In the genomic region with DNA sequence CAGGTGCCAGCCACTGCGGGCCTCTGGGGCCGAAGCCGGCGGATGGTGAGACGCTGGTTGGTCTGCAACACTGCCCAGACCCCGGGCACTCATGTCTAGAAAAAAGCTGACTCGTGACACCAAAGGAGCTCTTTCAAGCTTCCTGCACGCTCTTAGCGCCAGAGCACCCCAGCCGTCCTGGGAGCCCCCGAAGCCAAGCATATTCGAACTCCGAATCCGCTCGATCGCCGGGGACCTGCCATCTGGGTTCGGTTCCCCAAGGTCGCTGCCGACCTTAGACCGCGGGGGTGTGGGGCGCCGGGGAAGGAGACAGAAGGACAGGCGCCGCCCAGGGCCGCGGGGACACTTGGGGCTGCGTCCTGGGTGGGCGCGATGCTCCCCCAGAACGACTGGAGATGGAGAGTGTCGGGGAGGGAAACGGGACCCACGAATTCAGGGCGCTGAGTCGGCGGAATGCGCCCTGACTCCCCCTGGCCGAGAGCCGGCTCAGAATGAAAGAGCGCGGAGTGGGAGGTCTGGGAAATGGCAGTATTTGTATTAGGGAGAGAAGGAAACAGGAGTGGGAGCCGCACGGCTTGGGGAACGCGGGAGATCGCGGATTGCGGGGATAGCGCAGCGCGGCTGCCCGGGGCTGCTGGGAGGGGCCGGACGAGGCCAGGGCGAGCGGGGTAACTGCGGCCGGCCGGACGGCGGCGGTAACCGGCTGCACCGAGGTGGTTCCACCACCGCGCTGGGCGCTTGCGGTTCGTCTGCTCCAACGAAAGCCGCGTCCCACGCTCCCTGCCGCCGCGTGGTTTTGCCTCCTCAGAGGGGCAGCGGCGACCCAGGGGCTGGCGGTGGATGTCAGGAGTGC, we compare ENCODE assay signal across 8 cellular contexts. TPM values are rescaled to one million over a fixed set of nuclear protein-coding genes. Genes with fewer than 3 reads are reported as not detected.
A peak's percentile ranks its signal among the peaks of the same experiment; 100 is the strongest.
DNase-seq lines count a peak whose midpoint lies in the region; ATAC-seq and TF ChIP-seq lines count a peak whose summit lies in the region.

No MANE protein-coding gene starts in this region.

- no peaks in the 10 kb centered on the region for H3K9me3 Mint-ChIP-seq in CD8-positive, alpha-beta memory T cell
- H3K9me3 Mint-ChIP-seq in effector memory CD8-positive, alpha-beta T cell: no peaks in the 10 kb centered on the region

- no peak for TF ChIP-seq CTCF in SK-N-SH (IDR thresholded peaks at IDR 0.05)
- TF ChIP-seq CTCF in upper lobe of left lung (IDR thresholded peaks at IDR 0.05): peak in 3 of 6 experiments; percentile 6 to 37 (median 31)

- no peak overlapping the region for H2AK5ac ChIP-seq in mesenchymal stem cell (ENCODE audit: low read length, severe bottlenecking)

- no peaks in the 10 kb centered on the region for H3K4me1 ChIP-seq in CD8-positive, alpha-beta memory T cell (ENCODE audit: insufficient read depth, low read length)
- peaks cover 0 to 26% of the 10 kb centered on the region in 2 experiments; a peak in 3 of 4 replicates for H3K4me1 ChIP-seq in SK-N-SH (ENCODE audit: control insufficient read depth in 1 of 2, insufficient read depth in 2 of 2, low read depth in 1 of 2, low read length in 1 of 2)
- H3K4me1 ChIP-seq in mesenchymal stem cell (ENCODE audit: control insufficient read depth, insufficient read depth, low read depth, low read length): peaks cover 8% of the 10 kb centered on the region
- peaks cover 22 to 53% (median 41%) of the 10 kb centered on the region in 4 donors for H3K4me1 ChIP-seq in upper lobe of left lung

- TF ChIP-seq EP300 in SK-N-SH (IDR thresholded peaks at IDR 0.05; ENCODE audit: borderline replicate concordance in 1 of 2, low read depth in 1 of 2, low read length in 1 of 2): no peak
- TF ChIP-seq EP300 in upper lobe of left lung (IDR thresholded peaks at IDR 0.05): no peak

- no peaks in the 10 kb centered on the region for H3K9me2 ChIP-seq in SK-N-SH

- H2BK15ac ChIP-seq in mesenchymal stem cell (ENCODE audit: low read depth, poor library complexity, severe bottlenecking): peak overlapping the region; percentile 60

- H4K8ac ChIP-seq in mesenchymal stem cell (ENCODE audit: low read length): peak overlapping the region; percentile 93

- CTCF ChIA-PET in CD8-positive, alpha-beta memory T cell (lab: Charles Lee): interaction anchor here (1.0 kb wide), 1 partner anchor 31 kb away, joined by 3 read pairs; no protein-coding TSS in a partner anchor
- CTCF ChIA-PET in SK-N-SH (lab: Yijun Ruan, JAX): interaction anchor here (0.7 to 1.2 kb wide), 2 partner anchors 24 to 49 kb away, joined by 3 to 6 read pairs; no protein-coding TSS in a partner anchor

- H3K4me2 ChIP-seq in SK-N-SH (peak overlapping the region; percentile 50; the same call in 1 of the 2 replicates), mesenchymal stem cell (ENCODE audit: low read length, poor library complexity, severe bottlenecking) (peak overlapping the region; percentile 99)

- ATAC-seq in GM21360 (IDR thresholded peaks at IDR 0.05; ENCODE audit: unreplicated experiment) (peak; percentile 49), upper lobe of left lung (ENCODE audit: low FRiP score in 2 of 2) (peak; percentile 66 to 85)
- peak; percentile 54 for ATAC-seq in effector memory CD8-positive, alpha-beta T cell (replicated peaks)

- peaks cover 42% of the 10 kb centered on the region in 2 donors for H3K27me3 Mint-ChIP-seq in CD8-positive, alpha-beta memory T cell
- H3K27me3 Mint-ChIP-seq in effector memory CD8-positive, alpha-beta T cell: peaks cover 50 to 52% of the 10 kb centered on the region in 2 donors

- H3K4ac ChIP-seq in mesenchymal stem cell (ENCODE audit: low read depth in 1 of 2, low read length in 2 of 2): peak overlapping the region; percentile 41 to 74

- H4K91ac ChIP-seq in mesenchymal stem cell (ENCODE audit: low read length): peak overlapping the region; percentile 36

- peak overlapping the region; percentile 63 to 89 (median 84) for H3K4me3 Mint-ChIP-seq in CD8-positive, alpha-beta memory T cell
- peak overlapping the region; percentile 84 to 89 for H3K4me3 Mint-ChIP-seq in effector memory CD8-positive, alpha-beta T cell

- peak overlapping the region; percentile 56 for H2BK120ac ChIP-seq in mesenchymal stem cell (ENCODE audit: low read depth, low read length)

- peak overlapping the region; percentile 74 for H2AFZ ChIP-seq in SK-N-SH (ENCODE audit: low read depth)
- peak overlapping the region; percentile 30 for H2AFZ ChIP-seq in mesenchymal stem cell (ENCODE audit: low read depth, low read length)

- H3K18ac ChIP-seq in mesenchymal stem cell (ENCODE audit: low read depth in 1 of 2, low read length in 2 of 2): peak overlapping the region; percentile 48 to 88

- H3K14ac ChIP-seq in mesenchymal stem cell (ENCODE audit: low read length in 2 of 2): peak overlapping the region in 1 of 2 experiments; percentile 53

- POLR2A ChIA-PET in CD8-positive, alpha-beta memory T cell (lab: Charles Lee): no interaction called here
- POLR2A ChIA-PET in SK-N-SH (lab: Yijun Ruan, JAX): no interaction called here

- H4K20me1 ChIP-seq in SK-N-SH (ENCODE audit: insufficient read depth): no peaks in the 10 kb centered on the region

- H3K9ac ChIP-seq in SK-N-SH (no peak overlapping the region), mesenchymal stem cell (ENCODE audit: low read length) (peak overlapping the region; percentile 86)

- no peak overlapping the region for H3K27ac Mint-ChIP-seq in CD8-positive, alpha-beta memory T cell
- peak overlapping the region in 1 of 2 donors; percentile 65 for H3K27ac Mint-ChIP-seq in effector memory CD8-positive, alpha-beta T cell

- H2BK12ac ChIP-seq in mesenchymal stem cell (ENCODE audit: low read length in 2 of 2): peak overlapping the region in 1 of 2 experiments; percentile 92

- no peak for DNase-seq in CD8-positive, alpha-beta memory T cell
- DNase-seq in SK-N-SH: peak; percentile 63
- DNase-seq in effector memory CD8-positive, alpha-beta T cell: no peak
- DNase-seq in mesenchymal stem cell: peak; percentile 43
- DNase-seq in upper lobe of left lung: peak; percentile 38 to 92
- no peak for DNase-seq in HuH-7.5 (ENCODE audit: low spot score)
- no peak for DNase-seq in cerebellar nuclear complex (lab: John Stamatoyannopoulos, UW)

- H3K36me3 Mint-ChIP-seq in CD8-positive, alpha-beta memory T cell: no peaks in the 10 kb centered on the region
- no peaks in the 10 kb centered on the region for H3K36me3 Mint-ChIP-seq in effector memory CD8-positive, alpha-beta T cell (ENCODE audit: insufficient read depth)

- no peak overlapping the region for H3K27ac ChIP-seq in CD8-positive, alpha-beta memory T cell (ENCODE audit: low read depth, low read length)
- H3K27ac ChIP-seq in SK-N-SH (ENCODE audit: low read depth in 2 of 2, low read length in 1 of 2) (no peak overlapping the region), mesenchymal stem cell (ENCODE audit: low read length, poor library complexity, severe bottlenecking) (no peak overlapping the region), upper lobe of left lung (peak overlapping the region in 3 of 4 donors; percentile 9 to 65 (median 56))

- H3K23ac ChIP-seq in mesenchymal stem cell (ENCODE audit: low read length in 2 of 2): peak overlapping the region in 1 of 2 experiments; percentile 85

- no peak for TF ChIP-seq RAD21 in SK-N-SH (IDR thresholded peaks at IDR 0.05; ENCODE audit: low read length)

- H3K36me3 ChIP-seq in CD8-positive, alpha-beta memory T cell (ENCODE audit: insufficient read depth, low read length): no peaks in the 10 kb centered on the region
- H3K36me3 ChIP-seq in SK-N-SH (replicated peaks in 1 of 2; ENCODE audit: control insufficient read depth in 1 of 2, insufficient read depth in 2 of 2, low read length in 1 of 2) (no peaks in the 10 kb centered on the region), mesenchymal stem cell (ENCODE audit: control insufficient read depth in 1 of 2, insufficient read depth in 2 of 2, low read depth in 1 of 2, low read length in 2 of 2) (no peaks in the 10 kb centered on the region), upper lobe of left lung (no peaks in the 10 kb centered on the region)

- H3K4me3 ChIP-seq in CD8-positive, alpha-beta memory T cell (ENCODE audit: low read length): peak overlapping the region; percentile 32
- peak overlapping the region in 1 of 2 experiments; percentile 36; a peak in 2 of 4 replicates for H3K4me3 ChIP-seq in SK-N-SH (ENCODE audit: low read depth in 2 of 2, low read length in 1 of 2)
- peak overlapping the region; percentile 69 to 85 for H3K4me3 ChIP-seq in mesenchymal stem cell (ENCODE audit: insufficient read depth in 1 of 2, low read depth in 1 of 2, low read length in 2 of 2)
- peak overlapping the region; percentile 15 to 66 (median 49) for H3K4me3 ChIP-seq in upper lobe of left lung

- TF ChIP-seq POLR2A in upper lobe of left lung (IDR thresholded peaks at IDR 0.05): no peak

- no peaks in the 10 kb centered on the region for H3F3A ChIP-seq in SK-N-SH (replicated peaks; ENCODE audit: insufficient read depth)

- H3K9me3 ChIP-seq in CD8-positive, alpha-beta memory T cell (ENCODE audit: low read length): no peaks in the 10 kb centered on the region
- H3K9me3 ChIP-seq in SK-N-SH (no peaks in the 10 kb centered on the region), mesenchymal stem cell (ENCODE audit: control insufficient read depth, low read length) (no peaks in the 10 kb centered on the region), upper lobe of left lung (no peaks in the 10 kb centered on the region)

- WGBS in SK-N-SH (ENCODE audit: low lambda C conversion rate): 42% methylated on average over 56 of the region's 81 CpGs
- 2% methylated on average over 66 of the region's 81 CpGs for WGBS in mesenchymal stem cell
- 3 to 5% methylated on average over 46 to 65 of the region's 81 CpGs for WGBS in upper lobe of left lung, 2 donors

- H3K4me1 Mint-ChIP-seq in CD8-positive, alpha-beta memory T cell: peaks cover 5 to 6% (median 6%) of the 10 kb centered on the region in 3 donors
- peaks cover 5 to 7% of the 10 kb centered on the region in 2 donors for H3K4me1 Mint-ChIP-seq in effector memory CD8-positive, alpha-beta T cell (ENCODE audit: low read depth in 2 of 2)

- no peaks in the 10 kb centered on the region for H3K79me2 ChIP-seq in SK-N-SH (ENCODE audit: insufficient read depth)

- no peak overlapping the region for H2BK5ac ChIP-seq in mesenchymal stem cell (ENCODE audit: low read depth, low read length, poor library complexity, severe bottlenecking)

- no peaks in the 10 kb centered on the region for H3K79me1 ChIP-seq in mesenchymal stem cell (replicated peaks; ENCODE audit: low read length, poor library complexity, severe bottlenecking)

- peaks cover 9% of the 10 kb centered on the region for H3K27me3 ChIP-seq in CD8-positive, alpha-beta memory T cell (ENCODE audit: insufficient read depth, low read length, poor library complexity, severe bottlenecking)
- H3K27me3 ChIP-seq in SK-N-SH (ENCODE audit: insufficient read depth) (no peaks in the 10 kb centered on the region), mesenchymal stem cell (ENCODE audit: control insufficient read depth in 1 of 2, insufficient read depth in 1 of 2, low read length in 2 of 2) (peaks cover 5 to 16% of the 10 kb centered on the region in 2 experiments), upper lobe of left lung (peaks cover 0 to 4% (median 0%) of the 10 kb centered on the region in 4 donors)

RNA-seq across cellular contexts. Expression of gene MARCHF6, which starts 20.1 kb away (rescaled TPM):
- total RNA-seq in CD8-positive, alpha-beta memory T cell: 100 to 1,000 TPM; 103 to 110 TPM
- polyA plus RNA-seq in CD8-positive, alpha-beta memory T cell: 54.2 TPM
- 52.4 and 98.0 TPM in 2 replicates for polyA plus RNA-seq in SK-N-SH (2012; rRNA removed)
- 44.5 and 51.8 TPM in 2 replicates for polyA plus RNA-seq in SK-N-SH (2012; cell fraction: cytosol; rRNA removed)
- 123 and 283 TPM in 2 replicates for polyA plus RNA-seq in SK-N-SH (2012; cell fraction: nucleus; rRNA removed)
- polyA plus RNA-seq in mesenchymal stem cell (2013, experiment 1 of 2): 39.0 TPM
- 39.1 TPM for polyA plus RNA-seq in mesenchymal stem cell (2013, experiment 2 of 2)
- 100 to 1,000 TPM in 4 of 6 donors, 10 to 100 TPM in 2; 48.5 to 128 (median 110) TPM for total RNA-seq in upper lobe of left lung

RNA-seq across cellular contexts. Expression of gene CMBL, which starts 25.7 kb away (rescaled TPM):
- total RNA-seq in CD8-positive, alpha-beta memory T cell: 1 to 10 TPM; 3.7 to 3.8 TPM
- 0.97 TPM for polyA plus RNA-seq in CD8-positive, alpha-beta memory T cell
- polyA plus RNA-seq in SK-N-SH (2012; rRNA removed): 42.9 and 61.0 TPM in 2 replicates
- 35.4 and 47.5 TPM in 2 replicates for polyA plus RNA-seq in SK-N-SH (2012; cell fraction: cytosol; rRNA removed)
- polyA plus RNA-seq in SK-N-SH (2012; cell fraction: nucleus; rRNA removed): 15.4 and 21.3 TPM in 2 replicates
- polyA plus RNA-seq in mesenchymal stem cell (2013, experiment 1 of 2): 18.7 TPM
- polyA plus RNA-seq in mesenchymal stem cell (2013, experiment 2 of 2): 18.7 TPM
- total RNA-seq in upper lobe of left lung: 10 to 100 TPM in 2 of 6 donors, 1 to 10 TPM in 4; 8.0 to 19.1 (median 8.4) TPM

Comparison
In these comparisons a context has a peak if more than half of its experiments do, and no peak if none do; other contexts are left out.
1. DNase-seq: peak in SK-N-SH (single experiment), mesenchymal stem cell (single experiment) and upper lobe of left lung (2 of 2); none in CD8-positive, alpha-beta memory T cell (0 of 5), effector memory CD8-positive, alpha-beta T cell (0 of 3), HuH-7.5 (single experiment) and cerebellar nuclear complex (0 of 2).
2. H3K27ac ChIP-seq: peak in upper lobe of left lung (3 of 4); none in CD8-positive, alpha-beta memory T cell (single experiment), SK-N-SH (0 of 2) and mesenchymal stem cell (single experiment).
3. Peak in every context shown above with its lines, with median percentiles within 50 percentile points of each other: ATAC-seq.